Comparison of ENCODE assay signal across 1 cellular context in the genomic region with DNA sequence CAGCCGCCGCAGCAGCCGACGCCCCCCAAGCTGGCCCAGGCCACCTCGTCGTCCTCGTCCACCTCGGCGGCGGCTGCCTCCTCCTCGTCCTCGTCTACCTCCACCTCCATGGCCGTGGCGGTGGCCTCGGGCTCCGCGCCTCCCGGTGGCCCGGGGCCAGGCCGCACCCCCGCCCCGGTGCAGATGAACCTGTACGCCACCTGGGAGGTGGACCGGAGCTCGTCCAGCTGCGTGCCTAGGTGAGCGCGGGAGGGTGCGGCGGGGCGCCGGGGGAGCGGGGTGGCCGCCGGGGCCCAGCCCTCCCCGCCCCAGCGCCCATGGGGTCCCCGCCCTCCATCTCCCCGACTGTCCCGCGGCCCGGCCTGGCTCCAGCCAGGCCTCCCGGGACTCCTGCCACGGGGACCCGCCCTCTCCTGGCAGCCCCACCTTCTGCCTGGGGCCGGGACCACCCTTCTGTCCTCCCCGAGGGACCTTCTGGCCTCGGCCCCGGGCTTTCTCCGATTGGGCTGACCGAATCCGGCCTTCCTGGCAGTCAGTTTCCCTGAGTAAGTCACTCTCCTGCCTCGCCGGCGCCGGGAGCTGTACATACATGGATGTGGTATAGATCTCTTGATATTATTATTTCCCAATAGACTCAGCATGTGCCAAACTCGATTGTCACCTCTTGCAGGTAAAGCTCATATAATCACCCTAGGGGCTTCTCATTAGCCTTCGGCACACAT.
TF ChIP-seq lines count a peak whose summit lies in the region.

No MANE protein-coding gene starts in this region.

TF ChIP-seq in K562, 482 proteins besides CTCF, POLR2A, EP300 and RAD21:
- TF ChIP-seq SIN3B (IDR thresholded peaks at IDR 0.05; ENCODE audit: low read depth) = no peak
- TF ChIP-seq SP2 (IDR thresholded peaks at IDR 0.05; ENCODE audit: extremely low read depth, low read depth, low read length, poor library complexity, severe bottlenecking) = no peak
- no peak for TF ChIP-seq PTTG1 (tag; IDR thresholded peaks at IDR 0.05; ENCODE audit: low read depth)
- no peak for TF ChIP-seq NELFE (IDR thresholded peaks at IDR 0.05; ENCODE audit: insufficient read depth, insufficient read length)
- peak in 1 of 2 experiments; percentile 48; a peak in 2 of 4 replicates for TF ChIP-seq MAZ (CRISPR knock-in tag; conservative IDR thresholded peaks at IDR 0.05 in 1 of 2, IDR thresholded peaks at IDR 0.05 in 1 of 2)
- TF ChIP-seq PCBP2 (IDR thresholded peaks at IDR 0.05; ENCODE audit: low read depth, low read length, poor library complexity, severe bottlenecking) = no peak
- TF ChIP-seq ZNF354B (CRISPR knock-in tag; IDR thresholded peaks at IDR 0.05) = no peak
- no peak for TF ChIP-seq HEY1 (CRISPR knock-in tag; IDR thresholded peaks at IDR 0.05; ENCODE audit: borderline replicate concordance)
- no peak for TF ChIP-seq JUND (IDR thresholded peaks at IDR 0.05; ENCODE audit: borderline replicate concordance, low read depth, low read length)
- no peak for TF ChIP-seq JUND (tag; IDR thresholded peaks at IDR 0.05; ENCODE audit: borderline replicate concordance, low read depth, low read length)
- TF ChIP-seq, protein P1, sequence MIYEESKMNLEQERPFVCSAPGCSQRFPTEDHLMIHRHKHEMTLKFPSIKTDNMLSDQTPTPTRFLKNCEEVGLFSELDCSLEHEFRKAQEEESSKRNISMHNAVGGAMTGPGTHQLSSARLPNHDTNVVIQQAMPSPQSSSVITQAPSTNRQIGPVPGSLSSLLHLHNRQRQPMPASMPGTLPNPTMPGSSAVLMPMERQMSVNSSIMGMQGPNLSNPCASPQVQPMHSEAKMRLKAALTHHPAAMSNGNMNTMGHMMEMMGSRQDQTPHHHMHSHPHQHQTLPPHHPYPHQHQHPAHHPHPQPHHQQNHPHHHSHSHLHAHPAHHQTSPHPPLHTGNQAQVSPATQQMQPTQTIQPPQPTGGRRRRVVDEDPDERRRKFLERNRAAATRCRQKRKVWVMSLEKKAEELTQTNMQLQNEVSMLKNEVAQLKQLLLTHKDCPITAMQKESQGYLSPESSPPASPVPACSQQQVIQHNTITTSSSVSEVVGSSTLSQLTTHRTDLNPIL (CRISPR knock-in tag; IDR thresholded peaks at IDR 0.05) = no peak
- TF ChIP-seq MEF2A (IDR thresholded peaks at IDR 0.05; ENCODE audit: control insufficient read depth, low read depth, low read length) = no peak
- peak; percentile 41 for TF ChIP-seq SAP30 (IDR thresholded peaks at IDR 0.05; ENCODE audit: borderline replicate concordance, insufficient read depth, low read depth, low read length, poor library complexity, severe bottlenecking)
- TF ChIP-seq, protein P2, sequence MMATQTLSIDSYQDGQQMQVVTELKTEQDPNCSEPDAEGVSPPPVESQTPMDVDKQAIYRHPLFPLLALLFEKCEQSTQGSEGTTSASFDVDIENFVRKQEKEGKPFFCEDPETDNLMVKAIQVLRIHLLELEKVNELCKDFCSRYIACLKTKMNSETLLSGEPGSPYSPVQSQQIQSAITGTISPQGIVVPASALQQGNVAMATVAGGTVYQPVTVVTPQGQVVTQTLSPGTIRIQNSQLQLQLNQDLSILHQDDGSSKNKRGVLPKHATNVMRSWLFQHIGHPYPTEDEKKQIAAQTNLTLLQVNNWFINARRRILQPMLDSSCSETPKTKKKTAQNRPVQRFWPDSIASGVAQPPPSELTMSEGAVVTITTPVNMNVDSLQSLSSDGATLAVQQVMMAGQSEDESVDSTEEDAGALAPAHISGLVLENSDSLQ (IDR thresholded peaks at IDR 0.05) = no peak
- peak; percentile 38 for TF ChIP-seq RBBP5 (IDR thresholded peaks at IDR 0.05; ENCODE audit: borderline replicate concordance, insufficient read depth, low read length, poor library complexity, severe bottlenecking)
- no peak for TF ChIP-seq ZNF717 (CRISPR knock-in tag; IDR thresholded peaks at IDR 0.05)
- TF ChIP-seq KLF13 (tag; IDR thresholded peaks at IDR 0.05; ENCODE audit: borderline replicate concordance, low read depth) = no peak
- TF ChIP-seq, protein P3, sequence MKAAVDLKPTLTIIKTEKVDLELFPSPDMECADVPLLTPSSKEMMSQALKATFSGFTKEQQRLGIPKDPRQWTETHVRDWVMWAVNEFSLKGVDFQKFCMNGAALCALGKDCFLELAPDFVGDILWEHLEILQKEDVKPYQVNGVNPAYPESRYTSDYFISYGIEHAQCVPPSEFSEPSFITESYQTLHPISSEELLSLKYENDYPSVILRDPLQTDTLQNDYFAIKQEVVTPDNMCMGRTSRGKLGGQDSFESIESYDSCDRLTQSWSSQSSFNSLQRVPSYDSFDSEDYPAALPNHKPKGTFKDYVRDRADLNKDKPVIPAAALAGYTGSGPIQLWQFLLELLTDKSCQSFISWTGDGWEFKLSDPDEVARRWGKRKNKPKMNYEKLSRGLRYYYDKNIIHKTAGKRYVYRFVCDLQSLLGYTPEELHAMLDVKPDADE (conservative IDR thresholded peaks at IDR 0.05; ENCODE audit: control insufficient read depth, low read depth, low read length) = 0 out of 2 replicates have a peak, but pooled peaks have one; percentile 18
- TF ChIP-seq L3MBTL2 (IDR thresholded peaks at IDR 0.05) = 0 out of 2 replicates have a peak, but pooled peaks have one; percentile 5
- TF ChIP-seq SMARCA4 (IDR thresholded peaks at IDR 0.05) = 0 out of 2 replicates have a peak, but pooled peaks have one; percentile 14
- TF ChIP-seq ZFX (CRISPR knock-in tag; IDR thresholded peaks at IDR 0.05) = peak; percentile 50
- TF ChIP-seq PHF20 (IDR thresholded peaks at IDR 0.05; ENCODE audit: partially characterized antibody) = peak; percentile 14
- TF ChIP-seq CEBPB (tag; IDR thresholded peaks at IDR 0.05) = peak; percentile 67
- TF ChIP-seq TEAD4 (IDR thresholded peaks at IDR 0.05; ENCODE audit: low read length) = no peak
- no peak for TF ChIP-seq TEAD4 (CRISPR knock-in tag; IDR thresholded peaks at IDR 0.05; ENCODE audit: borderline replicate concordance)
- TF ChIP-seq, protein P4, sequence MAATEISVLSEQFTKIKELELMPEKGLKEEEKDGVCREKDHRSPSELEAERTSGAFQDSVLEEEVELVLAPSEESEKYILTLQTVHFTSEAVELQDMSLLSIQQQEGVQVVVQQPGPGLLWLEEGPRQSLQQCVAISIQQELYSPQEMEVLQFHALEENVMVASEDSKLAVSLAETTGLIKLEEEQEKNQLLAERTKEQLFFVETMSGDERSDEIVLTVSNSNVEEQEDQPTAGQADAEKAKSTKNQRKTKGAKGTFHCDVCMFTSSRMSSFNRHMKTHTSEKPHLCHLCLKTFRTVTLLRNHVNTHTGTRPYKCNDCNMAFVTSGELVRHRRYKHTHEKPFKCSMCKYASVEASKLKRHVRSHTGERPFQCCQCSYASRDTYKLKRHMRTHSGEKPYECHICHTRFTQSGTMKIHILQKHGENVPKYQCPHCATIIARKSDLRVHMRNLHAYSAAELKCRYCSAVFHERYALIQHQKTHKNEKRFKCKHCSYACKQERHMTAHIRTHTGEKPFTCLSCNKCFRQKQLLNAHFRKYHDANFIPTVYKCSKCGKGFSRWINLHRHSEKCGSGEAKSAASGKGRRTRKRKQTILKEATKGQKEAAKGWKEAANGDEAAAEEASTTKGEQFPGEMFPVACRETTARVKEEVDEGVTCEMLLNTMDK (IDR thresholded peaks at IDR 0.05; ENCODE audit: borderline replicate concordance, insufficient read depth, low read depth, low read length, poor library complexity, severe bottlenecking) = no peak
- no peak for TF ChIP-seq RAD51 (IDR thresholded peaks at IDR 0.05; ENCODE audit: borderline replicate concordance, low read depth)
- TF ChIP-seq NCOA2 (IDR thresholded peaks at IDR 0.05; ENCODE audit: partially characterized antibody in 2 of 2) = no peak
- TF ChIP-seq MBD2 (IDR thresholded peaks at IDR 0.05; ENCODE audit: borderline replicate concordance, low read depth) = no peak
- TF ChIP-seq PCBP1 (IDR thresholded peaks at IDR 0.05; ENCODE audit: low read depth, low read length, poor library complexity, severe bottlenecking) = peak; percentile 56
- TF ChIP-seq SIRT6 (IDR thresholded peaks at IDR 0.05; ENCODE audit: low read depth, low read length) = no peak
- no peak for TF ChIP-seq POU5F1 (IDR thresholded peaks at IDR 0.05; ENCODE audit: borderline replicate concordance, low read depth, low read length, partially characterized antibody)
- peak in 1 of 3 experiments; percentile 5 for TF ChIP-seq YY1 (IDR thresholded peaks at IDR 0.05; ENCODE audit: borderline replicate concordance in 1 of 3, control insufficient read depth in 1 of 3, extremely low read depth in 1 of 3, insufficient read depth in 3 of 3, insufficient read length in 1 of 3, insufficient replicate concordance in 2 of 3, low read depth in 1 of 3, low read length in 2 of 3)
- TF ChIP-seq TAF1 (IDR thresholded peaks at IDR 0.05; ENCODE audit: control insufficient read depth, extremely low read depth, insufficient read depth, low read length, severe bottlenecking) = peak; percentile 3
- TF ChIP-seq, protein P5, sequence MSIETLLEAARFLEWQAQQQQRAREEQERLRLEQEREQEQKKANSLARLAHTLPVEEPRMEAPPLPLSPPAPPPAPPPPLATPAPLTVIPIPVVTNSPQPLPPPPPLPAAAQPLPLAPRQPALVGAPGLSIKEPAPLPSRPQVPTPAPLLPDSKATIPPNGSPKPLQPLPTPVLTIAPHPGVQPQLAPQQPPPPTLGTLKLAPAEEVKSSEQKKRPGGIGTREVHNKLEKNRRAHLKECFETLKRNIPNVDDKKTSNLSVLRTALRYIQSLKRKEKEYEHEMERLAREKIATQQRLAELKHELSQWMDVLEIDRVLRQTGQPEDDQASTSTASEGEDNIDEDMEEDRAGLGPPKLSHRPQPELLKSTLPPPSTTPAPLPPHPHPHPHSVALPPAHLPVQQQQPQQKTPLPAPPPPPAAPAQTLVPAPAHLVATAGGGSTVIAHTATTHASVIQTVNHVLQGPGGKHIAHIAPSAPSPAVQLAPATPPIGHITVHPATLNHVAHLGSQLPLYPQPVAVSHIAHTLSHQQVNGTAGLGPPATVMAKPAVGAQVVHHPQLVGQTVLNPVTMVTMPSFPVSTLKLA (conservative IDR thresholded peaks at IDR 0.05) = 0 out of 4 replicates have a peak, but pooled peaks of 1 of the 2 experiments have one; percentile 15
- peak; percentile 4; the same call in 1 of the 2 replicates for TF ChIP-seq PHF8 (IDR thresholded peaks at IDR 0.05; ENCODE audit: borderline replicate concordance, low read length)
- TF ChIP-seq SMARCC2 (IDR thresholded peaks at IDR 0.05; ENCODE audit: low read depth) = no peak
- TF ChIP-seq MCM2 (IDR thresholded peaks at IDR 0.05; ENCODE audit: low read depth) = no peak
- TF ChIP-seq, protein P6, sequence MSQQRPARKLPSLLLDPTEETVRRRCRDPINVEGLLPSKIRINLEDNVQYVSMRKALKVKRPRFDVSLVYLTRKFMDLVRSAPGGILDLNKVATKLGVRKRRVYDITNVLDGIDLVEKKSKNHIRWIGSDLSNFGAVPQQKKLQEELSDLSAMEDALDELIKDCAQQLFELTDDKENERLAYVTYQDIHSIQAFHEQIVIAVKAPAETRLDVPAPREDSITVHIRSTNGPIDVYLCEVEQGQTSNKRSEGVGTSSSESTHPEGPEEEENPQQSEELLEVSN (IDR thresholded peaks at IDR 0.05; ENCODE audit: borderline replicate concordance in 1 of 2, extremely low read depth in 1 of 2, insufficient read depth in 1 of 2, insufficient read length in 1 of 2, low read depth in 1 of 2, low read length in 1 of 2, poor library complexity in 1 of 2, severe bottlenecking in 1 of 2) = peak in 1 of 2 experiments; percentile 4
- TF ChIP-seq CBX1 (IDR thresholded peaks at IDR 0.05; ENCODE audit: low read depth) = no peak
- TF ChIP-seq, protein P7, sequence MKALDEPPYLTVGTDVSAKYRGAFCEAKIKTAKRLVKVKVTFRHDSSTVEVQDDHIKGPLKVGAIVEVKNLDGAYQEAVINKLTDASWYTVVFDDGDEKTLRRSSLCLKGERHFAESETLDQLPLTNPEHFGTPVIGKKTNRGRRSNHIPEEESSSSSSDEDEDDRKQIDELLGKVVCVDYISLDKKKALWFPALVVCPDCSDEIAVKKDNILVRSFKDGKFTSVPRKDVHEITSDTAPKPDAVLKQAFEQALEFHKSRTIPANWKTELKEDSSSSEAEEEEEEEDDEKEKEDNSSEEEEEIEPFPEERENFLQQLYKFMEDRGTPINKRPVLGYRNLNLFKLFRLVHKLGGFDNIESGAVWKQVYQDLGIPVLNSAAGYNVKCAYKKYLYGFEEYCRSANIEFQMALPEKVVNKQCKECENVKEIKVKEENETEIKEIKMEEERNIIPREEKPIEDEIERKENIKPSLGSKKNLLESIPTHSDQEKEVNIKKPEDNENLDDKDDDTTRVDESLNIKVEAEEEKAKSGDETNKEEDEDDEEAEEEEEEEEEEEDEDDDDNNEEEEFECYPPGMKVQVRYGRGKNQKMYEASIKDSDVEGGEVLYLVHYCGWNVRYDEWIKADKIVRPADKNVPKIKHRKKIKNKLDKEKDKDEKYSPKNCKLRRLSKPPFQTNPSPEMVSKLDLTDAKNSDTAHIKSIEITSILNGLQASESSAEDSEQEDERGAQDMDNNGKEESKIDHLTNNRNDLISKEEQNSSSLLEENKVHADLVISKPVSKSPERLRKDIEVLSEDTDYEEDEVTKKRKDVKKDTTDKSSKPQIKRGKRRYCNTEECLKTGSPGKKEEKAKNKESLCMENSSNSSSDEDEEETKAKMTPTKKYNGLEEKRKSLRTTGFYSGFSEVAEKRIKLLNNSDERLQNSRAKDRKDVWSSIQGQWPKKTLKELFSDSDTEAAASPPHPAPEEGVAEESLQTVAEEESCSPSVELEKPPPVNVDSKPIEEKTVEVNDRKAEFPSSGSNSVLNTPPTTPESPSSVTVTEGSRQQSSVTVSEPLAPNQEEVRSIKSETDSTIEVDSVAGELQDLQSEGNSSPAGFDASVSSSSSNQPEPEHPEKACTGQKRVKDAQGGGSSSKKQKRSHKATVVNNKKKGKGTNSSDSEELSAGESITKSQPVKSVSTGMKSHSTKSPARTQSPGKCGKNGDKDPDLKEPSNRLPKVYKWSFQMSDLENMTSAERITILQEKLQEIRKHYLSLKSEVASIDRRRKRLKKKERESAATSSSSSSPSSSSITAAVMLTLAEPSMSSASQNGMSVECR (CRISPR knock-in tag; IDR thresholded peaks at IDR 0.05) = 0 out of 2 replicates have a peak, but pooled peaks have one; percentile 31
- no peak for TF ChIP-seq ARID1B (IDR thresholded peaks at IDR 0.05)
